Comparison of ENCODE assay signal across 25 cellular contexts in the genomic region with DNA sequence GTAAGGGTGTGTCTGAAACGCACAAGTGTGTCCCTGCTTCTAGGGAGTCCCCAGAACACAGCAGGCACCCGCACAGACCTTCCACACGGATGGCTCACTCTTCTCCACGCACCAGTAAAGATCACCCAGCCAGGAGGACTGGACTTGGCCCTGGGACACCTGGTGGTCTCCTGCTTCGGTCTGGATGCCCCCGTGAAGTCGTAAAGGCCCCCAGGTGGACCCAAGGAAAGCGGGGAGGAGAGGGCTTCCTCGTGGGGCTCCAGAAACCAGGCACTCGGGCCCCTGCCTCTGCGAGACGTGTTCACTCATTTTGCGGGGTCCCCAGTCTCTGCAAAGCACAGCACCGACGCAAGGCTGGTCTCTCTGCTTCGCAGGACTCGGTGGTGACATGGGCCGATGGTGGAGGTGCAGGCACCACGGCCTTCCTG. TPM values are rescaled to one million over a fixed set of nuclear protein-coding genes. Genes with fewer than 3 reads are reported as not detected.
DNase-seq lines count a peak whose midpoint lies in the region; ATAC-seq and TF ChIP-seq lines count a peak whose summit lies in the region.
"Had no signal": no experiment of that assay in that cellular context is flagged by ENCODE, and none has a peak within 500 bp of the region (broad histone marks: within the 10 kb centered on the region; RNA-seq: fewer than 3 reads in every experiment).

No MANE protein-coding gene starts in this region.

- TF ChIP-seq CTCF in Peyer's patch (IDR thresholded peaks at IDR 0.05) = no peak
- TF ChIP-seq CTCF in sigmoid colon (IDR thresholded peaks at IDR 0.05) = no peak

- intact Hi-C loops in sigmoid colon (cut with DNase I) = no loop called here

- no peaks in the 10 kb centered on the region for H3K36me3 ChIP-seq in H7 (replicated peaks; ENCODE audit: control insufficient read depth, insufficient read depth, low read length)
- no peaks in the 10 kb centered on the region for H3K36me3 ChIP-seq in Peyer's patch
- H3K36me3 ChIP-seq in sigmoid colon = no peaks in the 10 kb centered on the region
- H3K36me3 ChIP-seq: ascending aorta, heart left ventricle, pancreas, upper lobe of left lung had no signal

- H3K27ac ChIP-seq in Peyer's patch (no peak overlapping the region), sigmoid colon (no peak overlapping the region)
- H3K27ac ChIP-seq: heart left ventricle, pancreas, upper lobe of left lung had no signal

- ATAC-seq in left lobe of liver = no peak
- no peak for ATAC-seq in GM18873 (IDR thresholded peaks at IDR 0.05; ENCODE audit: low FRiP score, unreplicated experiment)
- ATAC-seq: effector memory CD8-positive, alpha-beta T cell; GM12878; heart left ventricle; pancreas had no signal

- no peaks in the 10 kb centered on the region for H3K9me3 ChIP-seq in Peyer's patch
- no peaks in the 10 kb centered on the region for H3K9me3 ChIP-seq in sigmoid colon
- H3K9me3 ChIP-seq: ascending aorta, heart left ventricle, pancreas, upper lobe of left lung had no signal

- H3K27me3 ChIP-seq in H7 (ENCODE audit: control insufficient read depth, insufficient read depth, low read length) (no peaks in the 10 kb centered on the region), Peyer's patch (no peaks in the 10 kb centered on the region), sigmoid colon (no peaks in the 10 kb centered on the region)
- H3K27me3 ChIP-seq: ascending aorta, heart left ventricle, pancreas, upper lobe of left lung had no signal

- TF ChIP-seq POLR2A in Peyer's patch (IDR thresholded peaks at IDR 0.05) = no peak
- no peak for TF ChIP-seq POLR2A in sigmoid colon (IDR thresholded peaks at IDR 0.05)

- TF ChIP-seq EP300 in sigmoid colon (IDR thresholded peaks at IDR 0.05) = no peak

- no peak overlapping the region for H3K4me3 ChIP-seq in H7 (ENCODE audit: insufficient read depth, low read depth, low read length)
- H3K4me3 ChIP-seq in Peyer's patch = no peak overlapping the region
- no peak overlapping the region for H3K4me3 ChIP-seq in sigmoid colon
- H3K4me3 ChIP-seq: ascending aorta, GM12878, heart left ventricle, pancreas, upper lobe of left lung had no signal

- WGBS in sigmoid colon, 2 donors = 87 to 91% methylated on average over 19 of the region's 19 CpGs

- DNase-seq in H7 = peak; percentile 32
- peak; percentile 3 to 27 (median 19) for DNase-seq in Peyer's patch
- peak; percentile 42 for DNase-seq in left lobe of liver (ENCODE audit: low spot score)
- DNase-seq in sigmoid colon = peak; percentile 60
- DNase-seq in stimulated activated naive CD4-positive, alpha-beta T cell treated with Interleukin-2 at 50 U/mL for 16 hours (lab: John Stamatoyannopoulos, UW) = no peak
- DNase-seq in hepatic stellate cell (ENCODE audit: low spot score) = no peak
- no peak for DNase-seq in MV-4-11 (lab: John Stamatoyannopoulos, UW)
- DNase-seq: activated CD4-positive, alpha-beta T cell treated with anti-CD3 and anti-CD28 coated beads, Interleukin-2, amount 10 ng/mL, durations not matched to agents 24 days and 14 days; activated naive CD4-positive, alpha-beta T cell treated with Interleukin-2 at 50 U/mL for 16 hours; activated T-cell treated with anti-CD3 and anti-CD28 coated beads for 4 hours; AML-193; cerebellar nuclear complex; DMS53; effector memory CD8-positive, alpha-beta T cell; GOT3; KBM-7; NCI-H1694; NCI-H526 treated with DMSO at 0.1 percent for 48 hours; stimulated activated CD4-positive, alpha-beta T cell treated with anti-CD3 and anti-CD28 coated beads, Interleukin-2, amount 100 ng/mL, for 48 hours had no signal

- H3K4me1 ChIP-seq in Peyer's patch (no peaks in the 10 kb centered on the region), sigmoid colon (peaks cover 0 to 35% (median 30%) of the 10 kb centered on the region in 4 donors)
- H3K4me1 ChIP-seq: pancreas had no signal

RNA-seq across cellular contexts. Expression of a gene that starts 20.2 kb away (rescaled TPM):
- total RNA-seq in H7 (2014; rRNA removed; shearing (Covaris generic)) = 127 and 143 TPM in 2 replicates
- total RNA-seq in Peyer's patch (1,000 to 10,000 TPM in 1 of 4 donors, 100 to 1,000 TPM in 2, 10 to 100 TPM in 1; 59.9 to 1,087 (median 166) TPM), left lobe of liver (34.9 TPM), sigmoid colon (1,000 to 10,000 TPM in 2 of 4 donors, 100 to 1,000 TPM in 2; 570 to 1,745 (median 1,082) TPM)
- polyA plus RNA-seq in sigmoid colon = 100 to 1,000 TPM in 1 of 3 donors, 10 to 100 TPM in 2; 14.3 to 233 (median 37.8) TPM

Comparison
In these comparisons a context has a peak if more than half of its experiments do, and no peak if none do; other contexts are left out.
1. DNase-seq: peak in H7 (single experiment), Peyer's patch (3 of 3), left lobe of liver (single experiment) and sigmoid colon (single experiment); none in stimulated activated naive CD4-positive, alpha-beta T cell treated with Interleukin-2 at 50 U/mL for 16 hours (single experiment), hepatic stellate cell (single experiment) and MV-4-11 (single experiment).